ENCODE assay signal across 17 cellular contexts in the genomic region with DNA sequence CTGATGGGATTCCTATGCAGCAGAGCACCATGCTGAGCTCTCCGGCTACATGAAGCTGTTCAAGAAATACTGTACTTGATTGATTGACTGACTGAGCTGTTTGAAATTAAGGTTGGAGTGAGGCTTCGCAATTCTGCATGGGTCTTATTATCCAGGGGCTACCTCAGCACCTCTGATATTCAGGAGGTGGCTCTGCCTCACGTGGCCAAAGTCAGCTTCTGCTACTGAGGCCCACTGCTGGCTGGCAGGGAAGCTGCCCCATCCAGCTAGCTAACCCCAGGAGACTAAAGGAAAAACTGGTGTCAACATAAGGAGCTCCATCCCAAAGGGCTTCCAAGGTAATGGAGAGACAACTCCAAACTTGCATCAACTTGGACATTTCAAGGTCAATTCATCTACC.
A peak's percentile ranks its signal among the peaks of the same experiment; 100 is the strongest.
DNase-seq lines count a peak whose midpoint lies in the region; ATAC-seq, FAIRE-seq and TF ChIP-seq lines count a peak whose summit lies in the region.
"Had no signal": no experiment of that assay in that cellular context is flagged by ENCODE, and none has a peak within 500 bp of the region (broad histone marks: within the 10 kb centered on the region; RNA-seq: fewer than 3 reads in every experiment).

No MANE protein-coding gene starts in this region.

- H3K4me2 ChIP-seq in trophoblast cell (ENCODE audit: low read length) = no peak overlapping the region
- H3K4me2 ChIP-seq: BLaER1 had no signal

- no peak overlapping the region for H4K8ac ChIP-seq in trophoblast cell (ENCODE audit: low read depth, low read length)

- no peak overlapping the region for H3K27ac ChIP-seq in trophoblast cell (ENCODE audit: low read depth, low read length)
- no peak overlapping the region for H3K27ac ChIP-seq in testis
- H3K27ac ChIP-seq in right cardiac atrium (ENCODE audit: low read length) = no peak overlapping the region
- H3K27ac ChIP-seq: 22Rv1, BLaER1 had no signal

- no peak overlapping the region for H2BK12ac ChIP-seq in trophoblast cell (ENCODE audit: low read length)

- H3K9me3 Mint-ChIP-seq in activated T-cell treated with anti-CD3 and anti-CD28 coated beads, Interleukin-2, amount 50 U/mL, for 24 hours = no peaks in the 10 kb centered on the region
- no peaks in the 10 kb centered on the region for H3K9me3 Mint-ChIP-seq in activated T-cell treated with anti-CD3 and anti-CD28 coated beads, Interleukin-2, amount 50 U/mL, for 4 hours

- H3K79me2 ChIP-seq in trophoblast cell (ENCODE audit: control insufficient read depth, insufficient read depth, low read length, poor library complexity) = no peaks in the 10 kb centered on the region

- H3K4me1 ChIP-seq in trophoblast cell (ENCODE audit: control insufficient read depth in 1 of 2, insufficient read depth in 2 of 2, low read length in 2 of 2) (no peaks in the 10 kb centered on the region), testis (no peaks in the 10 kb centered on the region), right cardiac atrium (ENCODE audit: control insufficient read depth, insufficient read depth, low read length) (no peaks in the 10 kb centered on the region)
- H3K4me1 ChIP-seq: HAP-1 had no signal

- H3K79me1 ChIP-seq in trophoblast cell (ENCODE audit: low read length) = no peaks in the 10 kb centered on the region

- peak overlapping the region; percentile 57 for H3K18ac ChIP-seq in trophoblast cell (ENCODE audit: low read length)

- H3K27ac Mint-ChIP-seq in activated T-cell treated with anti-CD3 and anti-CD28 coated beads, Interleukin-2, amount 50 U/mL, for 24 hours = no peak overlapping the region

- peaks cover 21% of the 10 kb centered on the region for H3K4me1 Mint-ChIP-seq in activated T-cell treated with anti-CD3 and anti-CD28 coated beads, Interleukin-2, amount 50 U/mL, for 24 hours (ENCODE audit: low read depth)
- peaks cover 9% of the 10 kb centered on the region for H3K4me1 Mint-ChIP-seq in activated T-cell treated with anti-CD3 and anti-CD28 coated beads, Interleukin-2, amount 50 U/mL, for 4 hours (ENCODE audit: low read depth)

- no peak for TF ChIP-seq POLR2A in testis (IDR thresholded peaks at IDR 0.05)

- FAIRE-seq in bronchial epithelial cell (lab: Jason Lieb, UNC) = peak; percentile 55
- FAIRE-seq: GM12878, GM18507 had no signal

- no peaks in the 10 kb centered on the region for H3K27me3 Mint-ChIP-seq in activated T-cell treated with anti-CD3 and anti-CD28 coated beads, Interleukin-2, amount 50 U/mL, for 24 hours
- no peaks in the 10 kb centered on the region for H3K27me3 Mint-ChIP-seq in activated T-cell treated with anti-CD3 and anti-CD28 coated beads, Interleukin-2, amount 50 U/mL, for 4 hours (ENCODE audit: low read depth)

- peaks cover 75% of the 10 kb centered on the region for H3K36me3 Mint-ChIP-seq in activated T-cell treated with anti-CD3 and anti-CD28 coated beads, Interleukin-2, amount 50 U/mL, for 24 hours (ENCODE audit: low read depth)
- H3K36me3 Mint-ChIP-seq in activated T-cell treated with anti-CD3 and anti-CD28 coated beads, Interleukin-2, amount 50 U/mL, for 4 hours (ENCODE audit: insufficient read depth) = peaks cover 41% of the 10 kb centered on the region

- WGBS in trophoblast cell (ENCODE audit: extremely low coverage, insufficient coverage, insufficient read length) = no CpG with 5 or more reads among the region's 3 CpGs
- WGBS in testis, 2 donors = 88 to 90% methylated on average over 3 of the region's 3 CpGs
- 82% methylated on average over 3 of the region's 3 CpGs for WGBS in right cardiac atrium

- H3K27me3 ChIP-seq in bronchial epithelial cell (ENCODE audit: control insufficient read depth, insufficient read depth, low read length) = no peaks in the 10 kb centered on the region
- H3K27me3 ChIP-seq in trophoblast cell (ENCODE audit: insufficient read depth, low read length) = no peaks in the 10 kb centered on the region
- no peaks in the 10 kb centered on the region for H3K27me3 ChIP-seq in testis
- H3K27me3 ChIP-seq in right cardiac atrium (ENCODE audit: control insufficient read depth, insufficient read depth) = no peaks in the 10 kb centered on the region
- H3K27me3 ChIP-seq: BLaER1 had no signal

- H3K9ac ChIP-seq in trophoblast cell (ENCODE audit: low read length) = no peak overlapping the region
- H3K9ac ChIP-seq: BLaER1 had no signal

- H3K4me3 Mint-ChIP-seq in activated T-cell treated with anti-CD3 and anti-CD28 coated beads, Interleukin-2, amount 50 U/mL, for 24 hours = no peak overlapping the region
- H3K4me3 Mint-ChIP-seq in activated T-cell treated with anti-CD3 and anti-CD28 coated beads, Interleukin-2, amount 50 U/mL, for 4 hours = no peak overlapping the region

- ATAC-seq in activated T-cell treated with anti-CD3 and anti-CD28 coated beads, Interleukin-2, amount 50 U/mL, for 4 hours = no peak
- ATAC-seq in right cardiac atrium = no peak
- ATAC-seq: GM12878 had no signal

- H3K36me3 ChIP-seq in bronchial epithelial cell (ENCODE audit: control insufficient read depth, insufficient read depth, low read length) (peaks cover 14% of the 10 kb centered on the region), trophoblast cell (ENCODE audit: control insufficient read depth in 1 of 2, insufficient read depth in 2 of 2, low read length in 2 of 2) (peaks cover 28 to 42% of the 10 kb centered on the region in 2 experiments), testis (ENCODE audit: low read depth, missing control alignments) (no peaks in the 10 kb centered on the region)

- intact Hi-C loops in testis (cut with DNase I; ENCODE audit: low total_unique reads) (no loop called here), right cardiac atrium (cut with DNase I) (no loop called here)

- H2BK5ac ChIP-seq in trophoblast cell (ENCODE audit: low read depth, low read length, poor library complexity) = no peak overlapping the region

- no peak overlapping the region for H2AFZ ChIP-seq in trophoblast cell (ENCODE audit: insufficient read depth, low read length, poor library complexity)

- no peak overlapping the region for H2AK5ac ChIP-seq in trophoblast cell (ENCODE audit: low read length)

- H4K12ac ChIP-seq in trophoblast cell (ENCODE audit: low read depth, low read length) = no peak overlapping the region

- no peak overlapping the region for H3K4me3 ChIP-seq in bronchial epithelial cell (ENCODE audit: low read depth, low read length)
- H3K4me3 ChIP-seq in trophoblast cell (ENCODE audit: low read depth, low read length) = no peak overlapping the region
- H3K4me3 ChIP-seq in testis = no peak overlapping the region
- H3K4me3 ChIP-seq in right cardiac atrium (ENCODE audit: low read length) = no peak overlapping the region
- H3K4me3 ChIP-seq: BLaER1, GM12878, HAP-1 had no signal

- no peaks in the 10 kb centered on the region for H3K9me3 ChIP-seq in trophoblast cell (ENCODE audit: insufficient read depth, low read depth, low read length)
- no peaks in the 10 kb centered on the region for H3K9me3 ChIP-seq in testis
- no peaks in the 10 kb centered on the region for H3K9me3 ChIP-seq in right cardiac atrium (ENCODE audit: control insufficient read depth, low read length)
- H3K9me3 ChIP-seq: BLaER1, HAP-1 had no signal

- no peak overlapping the region for H3K4ac ChIP-seq in trophoblast cell (ENCODE audit: low read depth, low read length)

- H2BK120ac ChIP-seq in trophoblast cell (ENCODE audit: insufficient read depth, low read length, poor library complexity) = no peak overlapping the region

- no peak for TF ChIP-seq CTCF in bronchial epithelial cell (IDR thresholded peaks at IDR 0.05; ENCODE audit: insufficient read depth, low read length, severe bottlenecking)
- no peak for TF ChIP-seq CTCF in testis (IDR thresholded peaks at IDR 0.05)

- H4K91ac ChIP-seq in trophoblast cell (ENCODE audit: low read depth, low read length) = no peak overlapping the region

- H3K23ac ChIP-seq in trophoblast cell (ENCODE audit: low read length) = no peak overlapping the region

- peak; percentile 16 for DNase-seq in activated T-cell treated with anti-CD3 and anti-CD28 coated beads, Interleukin-2, amount 50 U/mL, for 24 hours
- DNase-seq in activated T-cell treated with anti-CD3 and anti-CD28 coated beads, Interleukin-2, amount 50 U/mL, for 4 hours = no peak
- no peak for DNase-seq in bronchial epithelial cell (ENCODE audit: low read depth)
- DNase-seq in trophoblast cell = no peak
- peak; percentile 6 for DNase-seq in testis
- DNase-seq in NCI-H446 treated with DMSO at 0.1 percent for 48 hours (lab: John Stamatoyannopoulos, UW) = no peak
- no peak for DNase-seq in T-helper 1 cell
- no peak for DNase-seq in right cardiac atrium
- DNase-seq: AML-193, DMS 273 treated with DMSO at 0.1 percent for 48 hours, DMS79, GOT3 had no signal

- no peak overlapping the region for H3K14ac ChIP-seq in trophoblast cell (ENCODE audit: low read length)

Comparison
In these comparisons a context has a peak if more than half of its experiments do, and no peak if none do; other contexts are left out.
1. DNase-seq: peak in activated T-cell treated with anti-CD3 and anti-CD28 coated beads, Interleukin-2, amount 50 U/mL, for 24 hours (single experiment) and testis (single experiment); none in activated T-cell treated with anti-CD3 and anti-CD28 coated beads, Interleukin-2, amount 50 U/mL, for 4 hours (single experiment), bronchial epithelial cell (single experiment), trophoblast cell (0 of 2), NCI-H446 treated with DMSO at 0.1 percent for 48 hours (single experiment), T-helper 1 cell (0 of 5) and right cardiac atrium (0 of 3).